In genomic region chr7:93461350-93461749, GRCh38 we compare ENCODE assay signal across 13 cellular contexts.
DNase-seq lines count a peak whose midpoint lies in the region; ATAC-seq, FAIRE-seq and TF ChIP-seq lines count a peak whose summit lies in the region.
"Had no signal": no experiment of that assay in that cellular context is flagged by ENCODE, and none has a peak within 500 bp of the region (broad histone marks: within the 10 kb centered on the region; RNA-seq: fewer than 3 reads in every experiment).

No MANE protein-coding gene starts in this region.

- no peak overlapping the region for H3K9ac ChIP-seq in H1 (replicated peaks in 1 of 4; ENCODE audit: extremely low read depth in 1 of 4, low read depth in 3 of 4, low read length in 3 of 4)

- DNase-seq in ACHN (peak; percentile 45), HCEC 1CT (peak; percentile 8), NCI-H82 (lab: John Stamatoyannopoulos, UW) (peak; percentile 91), H1 (ENCODE audit: low read depth in 1 of 2, low spot score in 2 of 2) (no peak), H4 (ENCODE audit: low spot score) (no peak), T-helper 2 cell (no peak)
- DNase-seq in activated naive CD4-positive, alpha-beta T cell treated with anti-CD3 and anti-CD28 coated beads, Interleukin-2, amount 10 ng/mL, durations not matched to agents 7 days and 5 days: no peak
- DNase-seq: CD8-positive, alpha-beta memory T cell; stimulated activated CD4-positive, alpha-beta T cell treated with anti-CD3 and anti-CD28 coated beads, Interleukin-12 subunit alpha, Interleukin-12 subunit beta, amount 100 ng/mL, for 4 hours had no signal

- H4K20me1 ChIP-seq in H1 (replicated peaks in 1 of 2; ENCODE audit: control insufficient read depth in 1 of 2, insufficient read depth in 2 of 2, low read length in 2 of 2): no peaks in the 10 kb centered on the region

- H2BK5ac ChIP-seq in H1 (ENCODE audit: low read depth, low read length): no peak overlapping the region

- H3K18ac ChIP-seq in H1 (ENCODE audit: extremely low read depth, low read length): no peak overlapping the region

- H4K91ac ChIP-seq in H1 (replicated peaks; ENCODE audit: insufficient read length, low read length): no peak overlapping the region

- no peak overlapping the region for H3K4me2 ChIP-seq in H1 (ENCODE audit: insufficient read depth in 1 of 2, low read depth in 2 of 2, low read length in 2 of 2)

- H3K79me1 ChIP-seq in H1 (ENCODE audit: low read depth, low read length): no peaks in the 10 kb centered on the region

- H2BK20ac ChIP-seq in H1 (ENCODE audit: low read length): no peak overlapping the region

- no peak overlapping the region for H3K4me3 ChIP-seq in H1 (ENCODE audit: extremely low read depth in 1 of 4, insufficient read depth in 2 of 4, low read depth in 3 of 4, low read length in 4 of 4)

- no peak overlapping the region for H3K14ac ChIP-seq in H1 (ENCODE audit: insufficient read length)

- FAIRE-seq in H1 (lab: Jason Lieb, UNC): no peak
- FAIRE-seq: TTC549 had no signal

- no peak for TF ChIP-seq EP300 in H1 (IDR thresholded peaks at IDR 0.05; ENCODE audit: borderline replicate concordance in 1 of 2, low read depth in 2 of 2, low read length in 2 of 2)

- no peak for ATAC-seq in GM21619 (IDR thresholded peaks at IDR 0.05; ENCODE audit: unreplicated experiment)
- ATAC-seq: activated T-helper 17 cell treated with anti-CD3 and anti-CD28 coated beads, Interleukin-2, amount 50 U/mL, for 72 hours; stimulated activated memory B cell treated with anti-CD40 and anti-IgM and Interleukin-4, amounts not matched to agents 10 μg/mL and 1 μg/mL and 100 μg/mL, for 72 hours had no signal

- no peaks in the 10 kb centered on the region for H3K9me3 Mint-ChIP-seq in activated naive CD4-positive, alpha-beta T cell treated with anti-CD3 and anti-CD28 coated beads, Interleukin-2, amount 10 ng/mL, durations not matched to agents 7 days and 5 days
- H3K9me3 Mint-ChIP-seq: activated T-helper 17 cell treated with anti-CD3 and anti-CD28 coated beads, Interleukin-2, amount 50 U/mL, for 72 hours; stimulated activated memory B cell treated with anti-CD40 and anti-IgM and Interleukin-4, amounts not matched to agents 10 μg/mL and 1 μg/mL and 100 μg/mL, for 72 hours had no signal

- peaks cover 0 to 2% (median 0%) of the 10 kb centered on the region in 4 experiments; a peak in 1 of 7 replicates for H3K4me1 ChIP-seq in H1 (replicated peaks in 1 of 4; ENCODE audit: control insufficient read depth in 3 of 4, insufficient read depth in 4 of 4, low read length in 3 of 4)

- no peak overlapping the region for H3K27ac Mint-ChIP-seq in activated naive CD4-positive, alpha-beta T cell treated with anti-CD3 and anti-CD28 coated beads, Interleukin-2, amount 10 ng/mL, durations not matched to agents 7 days and 5 days
- H3K27ac Mint-ChIP-seq: activated T-helper 17 cell treated with anti-CD3 and anti-CD28 coated beads, Interleukin-2, amount 50 U/mL, for 72 hours; CD8-positive, alpha-beta memory T cell; stimulated activated memory B cell treated with anti-CD40 and anti-IgM and Interleukin-4, amounts not matched to agents 10 μg/mL and 1 μg/mL and 100 μg/mL, for 72 hours had no signal

- no peaks in the 10 kb centered on the region for H3K36me3 Mint-ChIP-seq in activated naive CD4-positive, alpha-beta T cell treated with anti-CD3 and anti-CD28 coated beads, Interleukin-2, amount 10 ng/mL, durations not matched to agents 7 days and 5 days
- H3K36me3 Mint-ChIP-seq: CD8-positive, alpha-beta memory T cell; stimulated activated memory B cell treated with anti-CD40 and anti-IgM and Interleukin-4, amounts not matched to agents 10 μg/mL and 1 μg/mL and 100 μg/mL, for 72 hours had no signal

- H2BK12ac ChIP-seq in H1 (ENCODE audit: low read depth, low read length): no peak overlapping the region

- H3K27me3 ChIP-seq in H1 (replicated peaks in 1 of 4; ENCODE audit: control insufficient read depth in 3 of 4, extremely low read depth in 1 of 4, insufficient read depth in 3 of 4, low read length in 3 of 4): no peaks in the 10 kb centered on the region

- H3K36me3 ChIP-seq in H1 (ENCODE audit: control insufficient read depth in 2 of 4, insufficient read depth in 4 of 4, low read length in 3 of 4): no peaks in the 10 kb centered on the region

- peak; percentile 80 for TF ChIP-seq RAD21 in H1 (IDR thresholded peaks at IDR 0.05 in 1 of 2, conservative IDR thresholded peaks at IDR 0.05 in 1 of 2; ENCODE audit: low read depth in 2 of 2, low read length in 2 of 2)

- H3K4me3 Mint-ChIP-seq in activated naive CD4-positive, alpha-beta T cell treated with anti-CD3 and anti-CD28 coated beads, Interleukin-2, amount 10 ng/mL, durations not matched to agents 7 days and 5 days: no peak overlapping the region
- H3K4me3 Mint-ChIP-seq: activated T-helper 17 cell treated with anti-CD3 and anti-CD28 coated beads, Interleukin-2, amount 50 U/mL, for 72 hours; CD8-positive, alpha-beta memory T cell; stimulated activated memory B cell treated with anti-CD40 and anti-IgM and Interleukin-4, amounts not matched to agents 10 μg/mL and 1 μg/mL and 100 μg/mL, for 72 hours had no signal

- peak in 2 of 3 experiments; percentile 45 to 48; a peak in 2 of 4 replicates for TF ChIP-seq CTCF in H1 (IDR thresholded peaks at IDR 0.05; ENCODE audit: control extremely low read depth in 1 of 3, insufficient read depth in 1 of 3, low read depth in 1 of 3, low read length in 3 of 3)

- H3K23ac ChIP-seq in H1 (ENCODE audit: insufficient read length): no peak overlapping the region

- 84% methylated on average over 2 of the region's 2 CpGs; no CpG with 5 or more reads in 1 of the 2 experiments for WGBS in H1 (ENCODE audit: extremely low coverage in 1 of 2, insufficient coverage in 1 of 2, insufficient read length in 1 of 2, insufficient replicate concordance in 2 of 2, low coverage in 1 of 2, low lambda C conversion rate in 2 of 2, missing lambda C conversion rate in 1 of 2), 2 experiments

- H3K27ac ChIP-seq in H1 (ENCODE audit: low read depth, low read length): no peak overlapping the region

- no peak overlapping the region for H2BK15ac ChIP-seq in H1 (ENCODE audit: low read length)

- no peaks in the 10 kb centered on the region for H3K9me3 ChIP-seq in H1 (ENCODE audit: insufficient read depth in 2 of 2, low read depth in 1 of 2, low read length in 1 of 2)

- H2BK120ac ChIP-seq in H1 (replicated peaks; ENCODE audit: low read depth, low read length): no peak overlapping the region

- no peak overlapping the region for H4K8ac ChIP-seq in H1 (ENCODE audit: extremely low read depth, insufficient read depth, low read length)

- H2AFZ ChIP-seq in H1 (ENCODE audit: low read length): no peak overlapping the region

- CTCF ChIA-PET in H1 (lab: Charles Lee; ENCODE audit: partially characterized antibody): interaction anchor here (0.6 to 4.0 kb wide), 14 partner anchors 13 to 215 kb away, joined by 3 to 35 read pairs (median 3); no protein-coding TSS in a partner anchor
- CTCF ChIA-PET in activated naive CD4-positive, alpha-beta T cell treated with anti-CD3 and anti-CD28 coated beads, Interleukin-2, amount 10 ng/mL, durations not matched to agents 7 days and 5 days (lab: Charles Lee): interaction anchor here (1.2 kb wide), 1 partner anchor 19 kb away, joined by 3 read pairs; no protein-coding TSS in a partner anchor

- H3K56ac ChIP-seq in H1 (replicated peaks; ENCODE audit: insufficient read length, low read depth, low read length): no peak overlapping the region

- no peak overlapping the region for H3K4ac ChIP-seq in H1 (replicated peaks; ENCODE audit: insufficient read length, low read depth, low read length)

- POLR2A ChIA-PET in H1 (lab: Charles Lee; ENCODE audit: partially characterized antibody): interaction anchor here (0.8 kb wide), 1 partner anchor 53 kb away, joined by 3 read pairs; no protein-coding TSS in a partner anchor

- no peaks in the 10 kb centered on the region for H3K79me2 ChIP-seq in H1 (ENCODE audit: control insufficient read depth in 1 of 2, insufficient read depth in 2 of 2, low read length in 2 of 2)

- no peak overlapping the region for H2AK5ac ChIP-seq in H1 (ENCODE audit: low read depth, low read length)

- in situ Hi-C loops in ACHN (cut with HindIII; ENCODE audit: low pct_ligation_motif_present, low pct_unique_long_range_greater_than_20kb, low sequenced_read_pairs): no loop called here

- H3K4me1 Mint-ChIP-seq in activated naive CD4-positive, alpha-beta T cell treated with anti-CD3 and anti-CD28 coated beads, Interleukin-2, amount 10 ng/mL, durations not matched to agents 7 days and 5 days: no peaks in the 10 kb centered on the region
- H3K4me1 Mint-ChIP-seq: activated T-helper 17 cell treated with anti-CD3 and anti-CD28 coated beads, Interleukin-2, amount 50 U/mL, for 72 hours; CD8-positive, alpha-beta memory T cell; stimulated activated memory B cell treated with anti-CD40 and anti-IgM and Interleukin-4, amounts not matched to agents 10 μg/mL and 1 μg/mL and 100 μg/mL, for 72 hours had no signal

- H4K5ac ChIP-seq in H1 (ENCODE audit: insufficient read length, low read depth, low read length): no peak overlapping the region

- TF ChIP-seq POLR2A in H1 (IDR thresholded peaks at IDR 0.05; ENCODE audit: control extremely low read depth in 1 of 2, low read depth in 2 of 2, low read length in 2 of 2): no peak

- H3K27me3 Mint-ChIP-seq in activated naive CD4-positive, alpha-beta T cell treated with anti-CD3 and anti-CD28 coated beads, Interleukin-2, amount 10 ng/mL, durations not matched to agents 7 days and 5 days: no peaks in the 10 kb centered on the region
- H3K27me3 Mint-ChIP-seq: stimulated activated memory B cell treated with anti-CD40 and anti-IgM and Interleukin-4, amounts not matched to agents 10 μg/mL and 1 μg/mL and 100 μg/mL, for 72 hours had no signal

- H3K23me2 ChIP-seq in H1 (ENCODE audit: low read depth, low read length): no peaks in the 10 kb centered on the region

TF ChIP-seq in H1, 55 proteins besides CTCF, POLR2A, EP300 and RAD21 (continues in another document):
- TF ChIP-seq CTBP2 (IDR thresholded peaks at IDR 0.05; ENCODE audit: borderline replicate concordance, insufficient read depth, insufficient read length, low read length): no peak
- no peak for TF ChIP-seq ZNF274 (IDR thresholded peaks at IDR 0.05; ENCODE audit: borderline replicate concordance, extremely low read depth, low read length)
- TF ChIP-seq TCF12 (IDR thresholded peaks at IDR 0.05; ENCODE audit: low read depth, low read length): no peak
- TF ChIP-seq EGR1 (IDR thresholded peaks at IDR 0.05; ENCODE audit: borderline replicate concordance, low read depth, low read length): no peak
- no peak for TF ChIP-seq ASH2L (IDR thresholded peaks at IDR 0.05; ENCODE audit: low read length)
- no peak for TF ChIP-seq SAP30 (IDR thresholded peaks at IDR 0.05; ENCODE audit: insufficient read depth, insufficient replicate concordance, low read length)
- no peak for TF ChIP-seq NRF1 (IDR thresholded peaks at IDR 0.05; ENCODE audit: low read depth, low read length)
- no peak for TF ChIP-seq SUZ12 (IDR thresholded peaks at IDR 0.05; ENCODE audit: low read length)

Comparison
In these comparisons a context has a peak if more than half of its experiments do, and no peak if none do; other contexts are left out.
1. DNase-seq: peak in ACHN (single experiment), HCEC 1CT (single experiment) and NCI-H82 (single experiment); none in H1 (0 of 2), H4 (single experiment), T-helper 2 cell (0 of 5) and activated naive CD4-positive, alpha-beta T cell treated with anti-CD3 and anti-CD28 coated beads, Interleukin-2, amount 10 ng/mL, durations not matched to agents 7 days and 5 days (single experiment).